Comparison of ENCODE assay signal across 8 cellular contexts in genomic region chr3:129315386-129315991, GRCh38. TPM values are rescaled to one million over a fixed set of nuclear protein-coding genes. Genes with fewer than 3 reads are reported as not detected.
DNase-seq lines count a peak whose midpoint lies in the region; ATAC-seq, FAIRE-seq and TF ChIP-seq lines count a peak whose summit lies in the region.

No MANE protein-coding gene starts in this region.

- intact Hi-C loops in pancreas (cut with DNase I), result no loop called here

- no peaks in the 10 kb centered on the region for H3K27me3 ChIP-seq in MM.1S (replicated peaks; ENCODE audit: insufficient read depth, low read length)
- no peaks in the 10 kb centered on the region for H3K27me3 ChIP-seq in pancreas

- H3K9ac ChIP-seq in MM.1S (ENCODE audit: low read length), result peak overlapping the region; percentile 99

- H3K4me2 ChIP-seq in MM.1S (ENCODE audit: low read depth, low read length), result peak overlapping the region; percentile 83

- FAIRE-seq in pancreas (lab: Jason Lieb, UNC), result no peak

- peaks cover 43% of the 10 kb centered on the region for H3K79me2 ChIP-seq in MM.1S (ENCODE audit: low read length)

- peaks cover 60% of the 10 kb centered on the region for H3K4me1 ChIP-seq in MM.1S (ENCODE audit: low read length)
- H3K4me1 ChIP-seq in pancreas, result peaks cover 0 to 7% (median 4%) of the 10 kb centered on the region in 3 donors

- H3K27ac ChIP-seq in MM.1S (ENCODE audit: low read length), result peak overlapping the region; percentile 99
- peak overlapping the region in 3 of 4 donors; percentile 84 to 93 (median 86) for H3K27ac ChIP-seq in pancreas

- peak; percentile 10 to 21 (median 16) for ATAC-seq in pancreas

- DNase-seq in NCI-H1417 (lab: John Stamatoyannopoulos, UW) (peak; percentile 61 to 83 (median 82)), NCI-H1417 treated with DMSO at 0.1 percent for 48 hours (lab: John Stamatoyannopoulos, UW) (no peak), MM.1S (peak; percentile 38), glomerular visceral epithelial cell (ENCODE audit: extremely low spot score) (peak; percentile 29), pancreas (peak; percentile 31 to 87 (median 56)), foreskin melanocyte (no peak), 8988T (no peak)
- DNase-seq in activated naive CD4-positive, alpha-beta T cell treated with Interleukin-2 at 50 U/mL for 16 hours, result peak; percentile 34

- no peaks in the 10 kb centered on the region for H3K36me3 ChIP-seq in MM.1S (replicated peaks; ENCODE audit: insufficient read depth, low read length)
- H3K36me3 ChIP-seq in pancreas, result no peaks in the 10 kb centered on the region

- no peak for TF ChIP-seq CTCF in MM.1S (IDR thresholded peaks at IDR 0.05; ENCODE audit: low read length)
- no peak for TF ChIP-seq CTCF in pancreas (IDR thresholded peaks at IDR 0.05)

- H3K4me3 ChIP-seq in MM.1S (ENCODE audit: low read length), result peak overlapping the region; percentile 93
- peak overlapping the region; percentile 62 to 90 (median 76) for H3K4me3 ChIP-seq in pancreas

- WGBS in pancreas, 2 donors, result 0% methylated on average over 55 to 64 of the region's 64 CpGs

- peaks cover 66% of the 10 kb centered on the region for H3F3A ChIP-seq in MM.1S (ENCODE audit: insufficient read depth, low read length)

- H3K9me3 ChIP-seq in MM.1S (replicated peaks; ENCODE audit: insufficient read depth, low read length) (no peaks in the 10 kb centered on the region), pancreas (no peaks in the 10 kb centered on the region)

- H2AFZ ChIP-seq in MM.1S (ENCODE audit: low read length), result no peak overlapping the region

- H3K9me2 ChIP-seq in MM.1S (replicated peaks; ENCODE audit: insufficient read depth, low read length), result no peaks in the 10 kb centered on the region

- no peaks in the 10 kb centered on the region for H4K20me1 ChIP-seq in MM.1S (ENCODE audit: insufficient read depth, low read length)

RNA-seq across cellular contexts. Expression of gene HMCES, which starts 36.8 kb away (rescaled TPM):
- total RNA-seq in pancreas, result 10 to 100 TPM in 4 of 6 donors, 1 to 10 TPM in 2; 8.1 to 14.0 (median 10.7) TPM
- 10 to 100 TPM in 1 of 2 donors, 1 to 10 TPM in 1; 8.0 to 22.5 TPM for polyA plus RNA-seq in pancreas

Comparison
In these comparisons a context has a peak if more than half of its experiments do, and no peak if none do; other contexts are left out.
1. DNase-seq: peak in NCI-H1417 (3 of 3), MM.1S (single experiment), activated naive CD4-positive, alpha-beta T cell treated with Interleukin-2 at 50 U/mL for 16 hours (single experiment), glomerular visceral epithelial cell (single experiment) and pancreas (6 of 6); none in NCI-H1417 treated with DMSO at 0.1 percent for 48 hours (single experiment), foreskin melanocyte (single experiment) and 8988T (single experiment).